ENCODE assay signal across 8 cellular contexts in genomic region chr7:41942468-41943097, GRCh38.
DNase-seq lines count a peak whose midpoint lies in the region; ATAC-seq and TF ChIP-seq lines count a peak whose summit lies in the region.

No MANE protein-coding gene starts in this region.

- H2AFZ ChIP-seq in PC-9: no peak overlapping the region; the same call in 1 of the 2 replicates

- TF ChIP-seq POLR2A in testis (IDR thresholded peaks at IDR 0.05): no peak

- H3K4me3 ChIP-seq in heart right ventricle: peak overlapping the region in 6 of 10 donors; percentile 11 to 40 (median 21)
- no peak overlapping the region for H3K4me3 ChIP-seq in right atrium auricular region
- no peak overlapping the region for H3K4me3 ChIP-seq in PC-9
- peak overlapping the region; percentile 25 for H3K4me3 ChIP-seq in iPS-18a (ENCODE audit: low read length)
- H3K4me3 ChIP-seq in testis: peak overlapping the region; percentile 7 to 40

- CTCF ChIA-PET in PC-9 (lab: Charles Lee): interaction anchor here (0.6 to 1.1 kb wide), 2 partner anchors 543 to 934 kb away, joined by 3 to 6 read pairs; no protein-coding TSS in a partner anchor

- H3K9me2 ChIP-seq in PC-9 (ENCODE audit: insufficient read depth): no peaks in the 10 kb centered on the region

- no peak overlapping the region for H3K27ac ChIP-seq in heart right ventricle
- no peak overlapping the region for H3K27ac ChIP-seq in right atrium auricular region
- no peak overlapping the region for H3K27ac ChIP-seq in PC-9
- no peak overlapping the region for H3K27ac ChIP-seq in iPS-18a (ENCODE audit: low read length)
- H3K27ac ChIP-seq in testis: no peak overlapping the region

- intact Hi-C loops in heart right ventricle (cut with DNase I): loop anchor here (2.0 to 10.0 kb wide), 11 partner anchors 35 to 1320 kb away; no protein-coding TSS in a partner anchor
- intact Hi-C loops in PC-9 (cut with micrococcal nuclease; ENCODE audit: unreplicated experiment): loop anchor here (1.0 to 5.0 kb wide), 6 partner anchors 749 to 1895 kb away; no protein-coding TSS in a partner anchor
- intact Hi-C loops in testis (cut with DNase I; ENCODE audit: low total_unique reads): no loop called here

- 46 to 50% methylated on average over 23 of the region's 23 CpGs for WGBS in heart right ventricle, 2 donors
- 15 to 30% methylated on average over 15 to 23 of the region's 23 CpGs for WGBS in testis, 2 donors

- H3K4me1 ChIP-seq in heart right ventricle: peaks cover 0 to 21% (median 10%) of the 10 kb centered on the region in 9 donors
- peaks cover 0 to 7% of the 10 kb centered on the region in 2 donors for H3K4me1 ChIP-seq in right atrium auricular region
- H3K4me1 ChIP-seq in PC-9 (replicated peaks; ENCODE audit: insufficient read depth): no peaks in the 10 kb centered on the region
- peaks cover 12% of the 10 kb centered on the region for H3K4me1 ChIP-seq in iPS-18a (ENCODE audit: control insufficient read depth, low read depth, low read length)
- H3K4me1 ChIP-seq in testis: peaks cover 18% of the 10 kb centered on the region

- peaks cover 0 to 28% (median 22%) of the 10 kb centered on the region in 7 donors for H3K27me3 ChIP-seq in heart right ventricle
- peaks cover 0 to 10% of the 10 kb centered on the region in 2 donors for H3K27me3 ChIP-seq in right atrium auricular region
- H3K27me3 ChIP-seq in PC-9 (ENCODE audit: insufficient read depth, low read depth): peaks cover 41% of the 10 kb centered on the region
- H3K27me3 ChIP-seq in iPS-18a (ENCODE audit: control insufficient read depth, insufficient read depth, low read length): peaks cover 18% of the 10 kb centered on the region
- H3K27me3 ChIP-seq in testis: no peaks in the 10 kb centered on the region

- H3K9me3 ChIP-seq in heart right ventricle (no peaks in the 10 kb centered on the region), right atrium auricular region (no peaks in the 10 kb centered on the region), PC-9 (ENCODE audit: insufficient read depth, low read depth) (no peaks in the 10 kb centered on the region), iPS-18a (ENCODE audit: control insufficient read depth, low read depth, low read length) (no peaks in the 10 kb centered on the region), testis (no peaks in the 10 kb centered on the region)

- no peak for TF ChIP-seq CTCF in heart right ventricle (IDR thresholded peaks at IDR 0.05)
- TF ChIP-seq CTCF in right atrium auricular region (IDR thresholded peaks at IDR 0.05): no peak
- TF ChIP-seq CTCF in PC-9 (conservative IDR thresholded peaks at IDR 0.05): no peak
- TF ChIP-seq CTCF in testis (IDR thresholded peaks at IDR 0.05): no peak

- no peaks in the 10 kb centered on the region for H4K20me1 ChIP-seq in PC-9 (ENCODE audit: insufficient read depth)

- no peaks in the 10 kb centered on the region for H3K79me2 ChIP-seq in PC-9 (ENCODE audit: low read depth)

- DNase-seq in heart right ventricle: no peak
- DNase-seq in right atrium auricular region (ENCODE audit: low spot score): no peak
- DNase-seq in PC-9: no peak
- no peak for DNase-seq in testis
- no peak for DNase-seq in cerebellar cortex (ENCODE audit: low spot score)
- no peak for DNase-seq in GM19238 (ENCODE audit: insufficient read length, low spot score)

- H3K9ac ChIP-seq in iPS-18a (ENCODE audit: low read length): no peak overlapping the region

- ATAC-seq in heart right ventricle (peak in 4 of 8 donors; percentile 21 to 29 (median 24)), HG02981 (IDR thresholded peaks at IDR 0.05; ENCODE audit: unreplicated experiment) (no peak)

- BruUV-seq in PC-9 (replicated peaks; lab: Mats Ljungman, UMichigan): no TSS peak

- no peaks in the 10 kb centered on the region for H3K36me3 ChIP-seq in heart right ventricle
- no peaks in the 10 kb centered on the region for H3K36me3 ChIP-seq in right atrium auricular region
- no peaks in the 10 kb centered on the region for H3K36me3 ChIP-seq in PC-9 (ENCODE audit: low read depth)
- H3K36me3 ChIP-seq in iPS-18a (ENCODE audit: control insufficient read depth, low read depth, low read length): no peaks in the 10 kb centered on the region
- no peaks in the 10 kb centered on the region for H3K36me3 ChIP-seq in testis (ENCODE audit: low read depth, missing control alignments)

- peak overlapping the region; percentile 55 for H3K4me2 ChIP-seq in PC-9

- H3F3A ChIP-seq in PC-9 (ENCODE audit: insufficient read depth, low read depth): no peaks in the 10 kb centered on the region

- POLR2A ChIA-PET in PC-9 (lab: Charles Lee; ENCODE audit: unreplicated experiment): no interaction called here

Comparison
In these comparisons a context has a peak if more than half of its experiments do, and no peak if none do; other contexts are left out.
1. H3K4me3 ChIP-seq: peak in heart right ventricle (6 of 10), iPS-18a (single experiment) and testis (2 of 2); none in right atrium auricular region (0 of 2) and PC-9 (single experiment).